Comparison of ENCODE assay signal across 28 cellular contexts in the genomic region with DNA sequence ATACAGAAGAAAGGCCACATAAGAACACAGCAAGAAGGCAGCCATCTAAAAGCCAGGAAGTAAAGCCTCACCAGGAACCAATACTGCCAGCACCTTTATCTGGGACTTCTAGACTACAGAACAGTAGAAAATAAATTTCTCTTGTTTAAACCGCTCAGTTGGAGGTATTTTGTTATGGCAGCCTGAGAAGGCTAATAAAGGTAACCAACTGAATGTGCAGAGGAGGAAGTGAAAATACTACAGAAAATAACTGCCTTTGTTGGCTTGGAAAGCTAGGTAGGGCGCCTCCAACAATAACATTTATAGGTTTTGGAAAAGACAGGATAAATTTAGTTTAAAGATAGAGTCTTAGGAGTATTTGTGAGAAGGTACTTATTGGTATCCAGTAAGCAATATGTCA. TPM values are rescaled to one million over a fixed set of nuclear protein-coding genes. Genes with fewer than 3 reads are reported as not detected.
"Had no signal": no experiment of that assay in that cellular context is flagged by ENCODE, and none has a peak within 500 bp of the region (broad histone marks: within the 10 kb centered on the region; RNA-seq: fewer than 3 reads in every experiment).

No MANE protein-coding gene starts in this region.

- H3K36me3 ChIP-seq: ascending aorta, Peyer's patch had no signal

- H3K27ac ChIP-seq: ascending aorta, body of pancreas, coronary artery, Peyer's patch, VCaP had no signal

- DNase-seq: activated CD4-positive, alpha-beta memory T cell treated with anti-CD3 and anti-CD28 coated beads, Interleukin-2, amount 10 ng/mL, durations not matched to agents 7 days and 5 days; activated CD4-positive, alpha-beta T cell treated with anti-CD3 and anti-CD28 coated beads for 36 hours; activated CD4-positive, alpha-beta T cell treated with anti-CD3 and anti-CD28 coated beads, Interleukin-2, amount 50 U/mL, for 1 hour; activated CD4-positive, CD25-positive, alpha-beta regulatory T cell; activated CD8-positive, alpha-beta memory T cell treated with anti-CD3 and anti-CD28 coated beads, Interleukin-2, amount 50 U/mL, for 48 hours; activated effector memory CD4-positive, alpha-beta T cell treated with Interleukin-2 at 50 U/mL for 16 hours; activated naive CD4-positive, alpha-beta T cell; activated T-cell treated with anti-CD3 and anti-CD28 coated beads, Interleukin-2, amount 50 U/mL, for 24 hours; body of pancreas; central memory CD4-positive, alpha-beta T cell; MM.1S; NCI-H1105; NCI-H1436; NCI-H1694 treated with DMSO at 0.1 percent for 48 hours; NCI-H2029 treated with DMSO at 0.1 percent for 48 hours; NCI-H510A treated with DMSO at 0.1 percent for 48 hours; NCI-H69; Peyer's patch; SHP77; T-cell; T-helper 2 cell; T1000 had no signal

- H3K4me1 ChIP-seq: ascending aorta, body of pancreas, Peyer's patch had no signal

- H3K4me3 ChIP-seq: ascending aorta, body of pancreas, coronary artery, Peyer's patch had no signal

- ATAC-seq: activated CD4-positive, alpha-beta T cell treated with anti-CD3 and anti-CD28 coated beads for 36 hours; body of pancreas; T-cell had no signal

- FAIRE-seq: bronchial epithelial cell had no signal

- H3K9me3 ChIP-seq: ascending aorta, body of pancreas, Peyer's patch had no signal

- H3K27me3 ChIP-seq: ascending aorta, body of pancreas, Peyer's patch had no signal

RNA-seq across cellular contexts. Expression of gene ZBBX, which starts 49.1 kb away (rescaled TPM):
- total RNA-seq: activated CD4-positive, alpha-beta memory T cell treated with anti-CD3 and anti-CD28 coated beads, Interleukin-2, amount 10 ng/mL, durations not matched to agents 7 days and 5 days; activated CD4-positive, alpha-beta T cell treated with anti-CD3 and anti-CD28 coated beads for 36 hours; activated T-helper 1 cell treated with anti-CD3 and anti-CD28 coated beads, Interleukin-12 subunit alpha, Interleukin-12 subunit beta, Interleukin-2, Interleukin-4 antibody, amounts not matched to agents 30 ng/mL and 10 ng/mL and 1 ng/mL, durations not matched to agents 14 hours and 24 hours and 36 hours; ascending aorta; chondrocyte; Peyer's patch; T-cell had no signal
